ENCODE assay signal across 2 cellular contexts in genomic region chr11:64343740-64344133, GRCh38.
A peak's percentile ranks its signal among the peaks of the same experiment; 100 is the strongest.
TF ChIP-seq lines count a peak whose summit lies in the region.

No MANE protein-coding gene starts in this region.

TF ChIP-seq in WTC11, 78 proteins besides CTCF, POLR2A, EP300 and RAD21:
- TF ChIP-seq FOXP4 (CRISPR knock-in tag; IDR thresholded peaks at IDR 0.05), result no peak
- no peak for TF ChIP-seq ZNF416 (CRISPR knock-in tag; IDR thresholded peaks at IDR 0.05)
- no peak for TF ChIP-seq E2F5 (CRISPR knock-in tag; IDR thresholded peaks at IDR 0.05)

TF ChIP-seq in HepG2, 621 proteins besides CTCF, POLR2A, EP300 and RAD21:
- TF ChIP-seq STAG1 (CRISPR knock-in tag; IDR thresholded peaks at IDR 0.05) (peak; percentile 48), NBN (conservative IDR thresholded peaks at IDR 0.05) (no peak)
TF ChIP-seq in HepG2: peak in this region for 1.
